8 cellular contexts compared by ENCODE assay signal in genomic region chr11:65872555-65873279, GRCh38. TPM values are rescaled to one million over a fixed set of nuclear protein-coding genes. Genes with fewer than 3 reads are reported as not detected.
DNase-seq lines count a peak whose midpoint lies in the region; ATAC-seq, FAIRE-seq and TF ChIP-seq lines count a peak whose summit lies in the region.

Gene EFEMP2, minus strand, starts transcription at chr11:65872800. Its CDS starts 446 bp downstream, at chr11:65872354.

- peak within 1 kb of the TSS; percentile 85 for H3K4me3 Mint-ChIP-seq in activated CD4-positive, alpha-beta memory T cell treated with anti-CD3 and anti-CD28 coated beads, Interleukin-2, amount 10 ng/mL, durations not matched to agents 7 days and 5 days
- peak within 1 kb of the TSS; percentile 92 for H3K4me3 Mint-ChIP-seq in progenitor cell of endocrine pancreas (ENCODE audit: low read depth)

- H3K27ac Mint-ChIP-seq in activated CD4-positive, alpha-beta memory T cell treated with anti-CD3 and anti-CD28 coated beads, Interleukin-2, amount 10 ng/mL, durations not matched to agents 7 days and 5 days = peak within 1 kb of the TSS; percentile 68
- peak within 1 kb of the TSS; percentile 79 for H3K27ac Mint-ChIP-seq in progenitor cell of endocrine pancreas

- H3K9me3 Mint-ChIP-seq in activated CD4-positive, alpha-beta memory T cell treated with anti-CD3 and anti-CD28 coated beads, Interleukin-2, amount 10 ng/mL, durations not matched to agents 7 days and 5 days = no peaks in the 10 kb centered on the region
- H3K9me3 Mint-ChIP-seq in progenitor cell of endocrine pancreas (ENCODE audit: low read depth) = no peaks in the 10 kb centered on the region

- H3K36me3 ChIP-seq in H7 (replicated peaks; ENCODE audit: control insufficient read depth, insufficient read depth, low read length) = no peaks in the 10 kb centered on the region

- FAIRE-seq in GM12892 (lab: Jason Lieb, UNC) = no peak

- peaks cover 10% of the 10 kb centered on the region for H3K27me3 Mint-ChIP-seq in activated CD4-positive, alpha-beta memory T cell treated with anti-CD3 and anti-CD28 coated beads, Interleukin-2, amount 10 ng/mL, durations not matched to agents 7 days and 5 days
- H3K27me3 Mint-ChIP-seq in progenitor cell of endocrine pancreas = no peaks in the 10 kb centered on the region

- peaks cover 38% of the 10 kb centered on the region for H3K4me1 Mint-ChIP-seq in activated CD4-positive, alpha-beta memory T cell treated with anti-CD3 and anti-CD28 coated beads, Interleukin-2, amount 10 ng/mL, durations not matched to agents 7 days and 5 days
- H3K4me1 Mint-ChIP-seq in progenitor cell of endocrine pancreas (ENCODE audit: low read depth) = peaks cover 7% of the 10 kb centered on the region

- POLR2A ChIA-PET in activated CD4-positive, alpha-beta memory T cell treated with anti-CD3 and anti-CD28 coated beads, Interleukin-2, amount 10 ng/mL, durations not matched to agents 7 days and 5 days (lab: Charles Lee) = interaction anchor here (1.2 to 4.9 kb wide), 11 partner anchors 9 to 89 kb away, joined by 3 to 135 read pairs (median 8); partner anchors contain the start of genes CCDC85B, CFL1, FIBP and MUS81

- H3K4me3 ChIP-seq in H7 (ENCODE audit: insufficient read depth, low read depth, low read length) = peak within 1 kb of the TSS; percentile 58

- CTCF ChIA-PET in activated CD4-positive, alpha-beta memory T cell treated with anti-CD3 and anti-CD28 coated beads, Interleukin-2, amount 10 ng/mL, durations not matched to agents 7 days and 5 days (lab: Charles Lee) = interaction anchor here (1.2 to 4.7 kb wide), 4 partner anchors 12 to 22 kb away, joined by 3 to 82 read pairs (median 36); partner anchors contain the start of genes CCDC85B, FIBP and MUS81

- intact Hi-C loops in cardiac septum (cut with DNase I) = loop anchor here (1.0 to 2.0 kb wide), 2 partner anchors 12 to 16 kb away; partner anchors contain the start of genes FIBP and MUS81

- peaks cover 10% of the 10 kb centered on the region; the same call in 1 of the 2 replicates for H3K27me3 ChIP-seq in H7 (ENCODE audit: control insufficient read depth, insufficient read depth, low read length)

- H3K36me3 Mint-ChIP-seq in activated CD4-positive, alpha-beta memory T cell treated with anti-CD3 and anti-CD28 coated beads, Interleukin-2, amount 10 ng/mL, durations not matched to agents 7 days and 5 days (ENCODE audit: low read depth) = peaks cover 7% of the 10 kb centered on the region
- no peaks in the 10 kb centered on the region for H3K36me3 Mint-ChIP-seq in progenitor cell of endocrine pancreas (ENCODE audit: insufficient read depth)

- TF ChIP-seq CTCF in progenitor cell of endocrine pancreas (IDR thresholded peaks at IDR 0.05; ENCODE audit: unreplicated experiment) = peak; percentile 7

- ATAC-seq in HG03565 (IDR thresholded peaks at IDR 0.05; ENCODE audit: unreplicated experiment) = no peak
- ATAC-seq in GM21367 (IDR thresholded peaks at IDR 0.05; ENCODE audit: unreplicated experiment) = no peak

- DNase-seq in H7 (peak; percentile 89), cardiac septum (ENCODE audit: low spot score) (no peak), progenitor cell of endocrine pancreas (ENCODE audit: low spot score, unreplicated experiment) (peak; percentile 35), GM12892 (ENCODE audit: insufficient read length) (no peak), germinal center (ENCODE audit: low spot score) (no peak)
- no peak for DNase-seq in activated CD4-positive, alpha-beta memory T cell treated with anti-CD3 and anti-CD28 coated beads, Interleukin-2, amount 10 ng/mL, durations not matched to agents 7 days and 5 days

- TF ChIP-seq POLR2A in GM12892 (IDR thresholded peaks at IDR 0.05; ENCODE audit: low read depth, low read length) = no peak

RNA-seq across cellular contexts. Expression of gene EFEMP2, which starts in this region (rescaled TPM):
- 8.5 and 13.2 TPM in 2 replicates for total RNA-seq in H7 (2014; rRNA removed; shearing (Covaris generic))
- 10 to 100 TPM; 13.8 to 14.7 TPM for total RNA-seq in activated CD4-positive, alpha-beta memory T cell treated with anti-CD3 and anti-CD28 coated beads, Interleukin-2, amount 10 ng/mL, durations not matched to agents 7 days and 5 days
- total RNA-seq in cardiac septum (118 TPM), progenitor cell of endocrine pancreas (84.9 and 90.5 TPM in 2 replicates)
- polyA plus RNA-seq in GM12892 (2012; ENCODE audit: missing spikeins) = 8.5 TPM

Comparison
In these comparisons a context has a peak if more than half of its experiments do, and no peak if none do; other contexts are left out.
1. DNase-seq: peak in H7 (single experiment) and progenitor cell of endocrine pancreas (single experiment); none in activated CD4-positive, alpha-beta memory T cell treated with anti-CD3 and anti-CD28 coated beads, Interleukin-2, amount 10 ng/mL, durations not matched to agents 7 days and 5 days (single experiment), cardiac septum (single experiment), GM12892 (single experiment) and germinal center (single experiment).